ENCODE assay signal across 8 cellular contexts in the genomic region with DNA sequence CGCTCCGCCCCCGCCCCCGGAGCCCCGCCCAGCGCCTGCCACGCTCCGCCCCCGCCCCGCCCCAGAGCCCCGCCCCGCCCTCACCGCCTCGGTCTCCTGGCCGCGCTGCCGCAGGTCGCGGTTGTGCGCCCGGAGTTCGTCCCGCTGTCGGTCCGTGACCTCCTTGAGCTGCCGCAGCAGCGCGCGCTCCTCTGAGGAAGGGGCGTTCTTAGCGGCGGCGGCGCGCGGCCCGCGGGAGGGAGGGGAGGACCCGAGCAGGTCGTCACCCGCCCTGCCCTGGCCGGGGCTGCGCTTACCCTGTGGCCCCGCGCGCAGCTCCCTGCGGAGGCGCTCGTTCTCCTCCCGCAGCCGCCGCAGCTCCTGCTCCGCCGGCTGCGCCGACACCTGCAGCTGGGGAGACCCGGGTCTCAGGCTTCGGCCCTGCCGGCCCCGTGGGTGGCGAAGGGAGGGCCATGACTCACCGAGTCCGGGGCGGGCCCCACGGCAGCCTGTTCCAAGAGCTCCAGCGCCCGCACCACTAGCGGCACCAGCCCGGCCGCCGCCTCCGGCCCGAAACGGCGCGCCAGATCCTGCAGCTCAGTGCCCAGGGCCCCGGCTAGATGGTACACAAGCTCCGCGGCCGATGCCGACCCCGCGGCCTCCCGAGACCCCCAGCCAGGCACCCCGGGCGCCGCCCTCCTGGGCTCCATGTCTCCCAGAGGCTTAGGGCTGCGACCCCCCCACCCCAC. TPM values are rescaled to one million over a fixed set of nuclear protein-coding genes. Genes with fewer than 3 reads are reported as not detected.
DNase-seq lines count a peak whose midpoint lies in the region; ATAC-seq, FAIRE-seq and TF ChIP-seq lines count a peak whose summit lies in the region.

No MANE protein-coding gene starts in this region.

- H3K4me1 ChIP-seq in astrocyte (ENCODE audit: insufficient read depth, low read length): peaks cover 23% of the 10 kb centered on the region
- peaks cover 2% of the 10 kb centered on the region for H3K4me1 ChIP-seq in iPS-15b (ENCODE audit: control insufficient read depth, insufficient read depth, low read length)
- H3K4me1 ChIP-seq in skeletal muscle satellite cell (ENCODE audit: control insufficient read depth, insufficient read depth, low read length): peaks cover 26% of the 10 kb centered on the region

- ATAC-seq in GM21528 (IDR thresholded peaks at IDR 0.05; ENCODE audit: low FRiP score, unreplicated experiment) (peak; percentile 46), GM18870 (IDR thresholded peaks at IDR 0.05; ENCODE audit: unreplicated experiment) (no peak)

- H4K20me1 ChIP-seq in astrocyte (ENCODE audit: insufficient read depth, low read length): peaks cover 37% of the 10 kb centered on the region

- peak overlapping the region; percentile 56 for H3K4me3 ChIP-seq in astrocyte (ENCODE audit: insufficient read depth, low read depth, low read length)
- H3K4me3 ChIP-seq in iPS-15b (ENCODE audit: low read depth, low read length): peak overlapping the region; percentile 64
- H3K4me3 ChIP-seq in skeletal muscle satellite cell (ENCODE audit: low read length): peak overlapping the region; percentile 85

- no peaks in the 10 kb centered on the region for H3K9me3 ChIP-seq in astrocyte (ENCODE audit: insufficient read depth, low read depth, low read length)
- H3K9me3 ChIP-seq in iPS-15b (ENCODE audit: control insufficient read depth, insufficient read depth, low read length): no peaks in the 10 kb centered on the region
- H3K9me3 ChIP-seq in skeletal muscle satellite cell (replicated peaks; ENCODE audit: low read length): no peaks in the 10 kb centered on the region

- peak overlapping the region; percentile 60 for H3K27ac ChIP-seq in astrocyte (ENCODE audit: low read depth, low read length)

- H3K27me3 Mint-ChIP-seq in IgD-negative memory B cell (no peaks in the 10 kb centered on the region), astrocyte (ENCODE audit: low read depth, unreplicated experiment) (no peaks in the 10 kb centered on the region)
- no peaks in the 10 kb centered on the region for H3K27me3 Mint-ChIP-seq in T-helper 1 cell treated with Interleukin-12 subunit alpha and Interleukin-12 subunit beta and Interleukin-4 antibody, amounts not matched to agents 30 μg/mL and 1 μg/mL, for 36 hours (ENCODE audit: low read depth)

- DNase-seq in Daoy (ENCODE audit: low read depth) (peak; percentile 94), astrocyte (ENCODE audit: low read depth) (peak; percentile 74)

- peak overlapping the region; percentile 61 for H3K9ac ChIP-seq in astrocyte (ENCODE audit: low read length)
- peak overlapping the region; percentile 24 for H3K9ac ChIP-seq in iPS-15b (ENCODE audit: low read depth, low read length)
- H3K9ac ChIP-seq in skeletal muscle satellite cell (ENCODE audit: low read depth, low read length): peak overlapping the region; percentile 76

- H3K27me3 ChIP-seq in astrocyte (ENCODE audit: insufficient read depth, low read length) (no peaks in the 10 kb centered on the region), iPS-15b (ENCODE audit: control insufficient read depth, insufficient read depth, low read length) (peaks cover 2% of the 10 kb centered on the region), skeletal muscle satellite cell (ENCODE audit: control insufficient read depth, insufficient read depth, low read length) (no peaks in the 10 kb centered on the region)

- H3K9me3 Mint-ChIP-seq in IgD-negative memory B cell (no peaks in the 10 kb centered on the region), astrocyte (ENCODE audit: unreplicated experiment) (no peaks in the 10 kb centered on the region)
- H3K9me3 Mint-ChIP-seq in T-helper 1 cell treated with Interleukin-12 subunit alpha and Interleukin-12 subunit beta and Interleukin-4 antibody, amounts not matched to agents 30 μg/mL and 1 μg/mL, for 36 hours: no peaks in the 10 kb centered on the region

- FAIRE-seq in astrocyte (lab: Jason Lieb, UNC): no peak

- peak overlapping the region; percentile 81 for H2AFZ ChIP-seq in astrocyte (ENCODE audit: low read depth, low read length)

- H3K27ac Mint-ChIP-seq in IgD-negative memory B cell: peak overlapping the region in 1 of 3 donors; percentile 43
- no peak overlapping the region for H3K27ac Mint-ChIP-seq in T-helper 1 cell treated with Interleukin-12 subunit alpha and Interleukin-12 subunit beta and Interleukin-4 antibody, amounts not matched to agents 30 μg/mL and 1 μg/mL, for 36 hours
- no peak overlapping the region for H3K27ac Mint-ChIP-seq in astrocyte (ENCODE audit: unreplicated experiment)

- peaks cover 37% of the 10 kb centered on the region for H3K36me3 ChIP-seq in astrocyte (ENCODE audit: insufficient read depth, low read length)
- H3K36me3 ChIP-seq in iPS-15b (ENCODE audit: control insufficient read depth, insufficient read depth, low read length): peaks cover 41% of the 10 kb centered on the region
- peaks cover 41% of the 10 kb centered on the region for H3K36me3 ChIP-seq in skeletal muscle satellite cell (ENCODE audit: insufficient read depth, low read length)

- no peak for TF ChIP-seq CTCF in astrocyte (IDR thresholded peaks at IDR 0.05; ENCODE audit: insufficient read depth, low read depth, low read length)

- peak overlapping the region; percentile 93 for H3K4me2 ChIP-seq in astrocyte (ENCODE audit: low read length)
- peak overlapping the region; percentile 99 for H3K4me2 ChIP-seq in skeletal muscle satellite cell (ENCODE audit: low read length)

- H3K79me2 ChIP-seq in astrocyte (ENCODE audit: insufficient read depth, low read length): no peaks in the 10 kb centered on the region

- H3K36me3 Mint-ChIP-seq in IgD-negative memory B cell: no peaks in the 10 kb centered on the region
- H3K36me3 Mint-ChIP-seq in T-helper 1 cell treated with Interleukin-12 subunit alpha and Interleukin-12 subunit beta and Interleukin-4 antibody, amounts not matched to agents 30 μg/mL and 1 μg/mL, for 36 hours (ENCODE audit: low read depth): peaks cover 26% of the 10 kb centered on the region
- peaks cover 13% of the 10 kb centered on the region for H3K36me3 Mint-ChIP-seq in astrocyte (ENCODE audit: low read depth, unreplicated experiment)

- H3K4me3 Mint-ChIP-seq in IgD-negative memory B cell (peak overlapping the region; percentile 12 to 76 (median 64)), astrocyte (ENCODE audit: unreplicated experiment) (no peak overlapping the region)
- peak overlapping the region; percentile 50 for H3K4me3 Mint-ChIP-seq in T-helper 1 cell treated with Interleukin-12 subunit alpha and Interleukin-12 subunit beta and Interleukin-4 antibody, amounts not matched to agents 30 μg/mL and 1 μg/mL, for 36 hours

- peaks cover 4 to 6% (median 5%) of the 10 kb centered on the region in 3 donors for H3K4me1 Mint-ChIP-seq in IgD-negative memory B cell
- peaks cover 20% of the 10 kb centered on the region for H3K4me1 Mint-ChIP-seq in T-helper 1 cell treated with Interleukin-12 subunit alpha and Interleukin-12 subunit beta and Interleukin-4 antibody, amounts not matched to agents 30 μg/mL and 1 μg/mL, for 36 hours (ENCODE audit: low read depth)
- peaks cover 11% of the 10 kb centered on the region for H3K4me1 Mint-ChIP-seq in astrocyte (ENCODE audit: low read depth, unreplicated experiment)

RNA-seq across cellular contexts. Expression of gene RILP, which starts 0.4 kb away (rescaled TPM):
- 7.7 and 40.7 TPM in 2 replicates for total RNA-seq in Daoy (2014; rRNA removed; shearing (Covaris generic))
- 2.6 TPM for polyA plus RNA-seq in IgD-negative memory B cell
- total RNA-seq in astrocyte: 7.5 and 7.8 TPM in 2 replicates
- 6.3 and 10.6 TPM in 2 replicates for total RNA-seq in skeletal muscle satellite cell (2012; rRNA removed)

RNA-seq across cellular contexts. Expression of gene SCARF1, which starts 3.7 kb away (rescaled TPM):
- total RNA-seq in Daoy (2014; rRNA removed; shearing (Covaris generic)): 2.1 and 4.0 TPM in 2 replicates
- polyA plus RNA-seq in IgD-negative memory B cell: 0.19 TPM
- 2.9 and 3.9 TPM in 2 replicates for total RNA-seq in astrocyte
- total RNA-seq in skeletal muscle satellite cell (2012; rRNA removed): 0.22 and 0.25 TPM in 2 replicates

RNA-seq across cellular contexts. Expression of gene SLC43A2, which starts 20.6 kb away (rescaled TPM):
- 11.5 and 11.9 TPM in 2 replicates for total RNA-seq in Daoy (2014; rRNA removed; shearing (Covaris generic))
- polyA plus RNA-seq in IgD-negative memory B cell: 27.3 TPM
- total RNA-seq in astrocyte: 17.9 and 18.0 TPM in 2 replicates
- total RNA-seq in skeletal muscle satellite cell (2012; rRNA removed): 4.8 and 9.1 TPM in 2 replicates

RNA-seq across cellular contexts. Expression of gene PRPF8, which starts 35.4 kb away (rescaled TPM):
- total RNA-seq in Daoy (2014; rRNA removed; shearing (Covaris generic)): 63.9 and 93.3 TPM in 2 replicates
- polyA plus RNA-seq in IgD-negative memory B cell: 156 TPM
- total RNA-seq in astrocyte: 202 TPM in 2 replicates
- total RNA-seq in skeletal muscle satellite cell (2012; rRNA removed): 93.5 and 107 TPM in 2 replicates

Comparison
In these comparisons a context has a peak if more than half of its experiments do, and no peak if none do; other contexts are left out.
1. H3K9ac ChIP-seq: peak in every context shown above with its lines; median percentile 76 in skeletal muscle satellite cell; 61 in astrocyte; 24 in iPS-15b.